ENCODE assay signal across 13 cellular contexts in the genomic region with DNA sequence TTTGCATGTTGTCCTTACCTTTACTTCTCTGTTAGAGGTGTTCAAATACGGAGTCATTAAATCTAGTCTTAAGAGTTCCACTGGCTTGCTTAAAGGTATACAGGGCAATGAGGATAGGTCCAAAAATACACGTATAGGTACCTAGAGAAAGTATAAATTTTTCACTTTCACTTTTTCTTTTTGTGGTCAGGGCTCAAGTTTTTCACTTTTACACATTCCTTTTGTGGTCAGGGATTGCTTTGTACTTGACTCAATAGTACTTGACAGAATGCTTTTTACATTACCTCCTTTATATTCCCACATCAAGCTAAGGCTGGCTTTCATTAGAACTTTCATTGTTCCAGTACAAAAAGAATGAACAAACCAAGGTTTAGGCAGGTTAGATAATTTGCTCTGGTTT. TPM values are rescaled to one million over a fixed set of nuclear protein-coding genes. Genes with fewer than 3 reads are reported as not detected.
DNase-seq lines count a peak whose midpoint lies in the region; ATAC-seq and TF ChIP-seq lines count a peak whose summit lies in the region.
"Had no signal": no experiment of that assay in that cellular context is flagged by ENCODE, and none has a peak within 500 bp of the region (broad histone marks: within the 10 kb centered on the region; RNA-seq: fewer than 3 reads in every experiment).

No MANE protein-coding gene starts in this region.

- H3K9me2 ChIP-seq in PC-9 (ENCODE audit: insufficient read depth): no peaks in the 10 kb centered on the region

- H4K91ac ChIP-seq in mesenchymal stem cell (ENCODE audit: low read length): no peak overlapping the region

- no peaks in the 10 kb centered on the region for H3K27me3 ChIP-seq in PC-9 (ENCODE audit: insufficient read depth, low read depth)
- H3K27me3 ChIP-seq in mesenchymal stem cell (ENCODE audit: control insufficient read depth in 1 of 2, insufficient read depth in 1 of 2, low read length in 2 of 2): no peaks in the 10 kb centered on the region

- no peaks in the 10 kb centered on the region for H3K27me3 Mint-ChIP-seq in central memory CD8-positive, alpha-beta T cell
- H3K27me3 Mint-ChIP-seq: progenitor cell of endocrine pancreas had no signal

- intact Hi-C loops in PC-9 (cut with micrococcal nuclease; ENCODE audit: unreplicated experiment): loop anchor here (5.0 kb wide), 1 partner anchor 228 kb away; no protein-coding TSS in a partner anchor

- H3K4ac ChIP-seq in mesenchymal stem cell (ENCODE audit: low read depth in 1 of 2, low read length in 2 of 2): no peak overlapping the region

- peaks cover 15% of the 10 kb centered on the region for H3K79me1 ChIP-seq in mesenchymal stem cell (replicated peaks; ENCODE audit: low read length, poor library complexity, severe bottlenecking)

- no peak overlapping the region for H3K4me3 ChIP-seq in AG10803 (ENCODE audit: low read length)
- H3K4me3 ChIP-seq in PC-9: no peak overlapping the region
- no peak overlapping the region for H3K4me3 ChIP-seq in mesenchymal stem cell (ENCODE audit: insufficient read depth in 1 of 2, low read depth in 1 of 2, low read length in 2 of 2)

- H3K4me3 Mint-ChIP-seq in central memory CD8-positive, alpha-beta T cell: no peak overlapping the region

- H3K4me1 ChIP-seq in PC-9 (replicated peaks; ENCODE audit: insufficient read depth) (no peaks in the 10 kb centered on the region), mesenchymal stem cell (ENCODE audit: control insufficient read depth, insufficient read depth, low read depth, low read length) (peaks cover 1% of the 10 kb centered on the region)

- no peak overlapping the region for H3K18ac ChIP-seq in mesenchymal stem cell (ENCODE audit: low read depth in 1 of 2, low read length in 2 of 2)

- no peak for TF ChIP-seq CTCF in AG10803 (conservative IDR thresholded peaks at IDR 0.05; ENCODE audit: low read length)
- TF ChIP-seq CTCF in PC-9 (conservative IDR thresholded peaks at IDR 0.05): no peak

- CTCF ChIA-PET in PC-9 (lab: Charles Lee): interaction anchor here (0.8 kb wide), 1 partner anchor 228 kb away, joined by 4 read pairs; no protein-coding TSS in a partner anchor

- H3K23ac ChIP-seq in mesenchymal stem cell (ENCODE audit: low read length in 2 of 2): no peak overlapping the region

- no TSS peak for BruUV-seq in PC-9 (replicated peaks; lab: Mats Ljungman, UMichigan)

- H2AK5ac ChIP-seq in mesenchymal stem cell (ENCODE audit: low read length, severe bottlenecking): no peak overlapping the region

- H3K27ac Mint-ChIP-seq in central memory CD8-positive, alpha-beta T cell (ENCODE audit: low read depth): peak overlapping the region; percentile 74

- H3K79me2 ChIP-seq in PC-9 (ENCODE audit: low read depth): no peaks in the 10 kb centered on the region

- H2BK15ac ChIP-seq in mesenchymal stem cell (ENCODE audit: low read depth, poor library complexity, severe bottlenecking): no peak overlapping the region

- H2AFZ ChIP-seq in PC-9 (no peak overlapping the region), mesenchymal stem cell (ENCODE audit: low read depth, low read length) (no peak overlapping the region)

- H3F3A ChIP-seq in PC-9 (ENCODE audit: insufficient read depth, low read depth): no peaks in the 10 kb centered on the region

- H2BK5ac ChIP-seq in mesenchymal stem cell (ENCODE audit: low read depth, low read length, poor library complexity, severe bottlenecking): no peak overlapping the region

- H4K20me1 ChIP-seq in PC-9 (ENCODE audit: insufficient read depth): no peaks in the 10 kb centered on the region

- no peak overlapping the region for H3K14ac ChIP-seq in mesenchymal stem cell (ENCODE audit: low read length in 2 of 2)

- DNase-seq in AG10803 (ENCODE audit: low read depth) (peak; percentile 21), PC-9 (no peak), mesenchymal stem cell (no peak), NCI-H1105 treated with DMSO at 0.1 percent for 48 hours (lab: John Stamatoyannopoulos, UW) (no peak)
- no peak for DNase-seq in central memory CD8-positive, alpha-beta T cell (ENCODE audit: low spot score in 2 of 2)
- no peak for DNase-seq in stimulated activated CD4-positive, alpha-beta T cell treated with anti-CD3 and anti-CD28 coated beads, Interleukin-15, amount 100 ng/mL, for 24 hours
- DNase-seq: NCI-H1048, NCI-H748 treated with DMSO at 0.1 percent for 48 hours, T-helper 1 cell, trophoblast cell had no signal

- peaks cover 33% of the 10 kb centered on the region for H3K36me3 Mint-ChIP-seq in central memory CD8-positive, alpha-beta T cell (ENCODE audit: insufficient read depth)

- H3K4me2 ChIP-seq in PC-9: no peak overlapping the region
- H3K4me2 ChIP-seq in mesenchymal stem cell (ENCODE audit: low read length, poor library complexity, severe bottlenecking): no peak overlapping the region

- H3K9me3 ChIP-seq in PC-9 (ENCODE audit: insufficient read depth, low read depth) (no peaks in the 10 kb centered on the region), mesenchymal stem cell (ENCODE audit: control insufficient read depth, low read length) (peaks cover 11% of the 10 kb centered on the region)

- H3K9me3 Mint-ChIP-seq in central memory CD8-positive, alpha-beta T cell: no peaks in the 10 kb centered on the region

- H3K27ac ChIP-seq in PC-9: no peak overlapping the region
- H3K27ac ChIP-seq in mesenchymal stem cell (ENCODE audit: low read length, poor library complexity, severe bottlenecking): no peak overlapping the region

- H2BK12ac ChIP-seq in mesenchymal stem cell (ENCODE audit: low read length in 2 of 2): no peak overlapping the region

- H3K36me3 ChIP-seq in PC-9 (ENCODE audit: low read depth): no peaks in the 10 kb centered on the region; the same call in 1 of the 2 replicates
- H3K36me3 ChIP-seq in mesenchymal stem cell (ENCODE audit: control insufficient read depth in 1 of 2, insufficient read depth in 2 of 2, low read depth in 1 of 2, low read length in 2 of 2): peaks cover 8 to 65% of the 10 kb centered on the region in 2 experiments

- no peak overlapping the region for H4K8ac ChIP-seq in mesenchymal stem cell (ENCODE audit: low read length)

- peaks cover 21% of the 10 kb centered on the region for H3K4me1 Mint-ChIP-seq in central memory CD8-positive, alpha-beta T cell

- no peak overlapping the region for H3K9ac ChIP-seq in mesenchymal stem cell (ENCODE audit: low read length)

- ATAC-seq in GM19025 (IDR thresholded peaks at IDR 0.05; ENCODE audit: low read depth, unreplicated experiment): peak; percentile 47
- peak; percentile 57 for ATAC-seq in HG03354 (IDR thresholded peaks at IDR 0.05; ENCODE audit: poor library complexity, severe bottlenecking, unreplicated experiment)
- ATAC-seq in central memory CD8-positive, alpha-beta T cell (replicated peaks; ENCODE audit: extremely low read depth, poor library complexity, severe bottlenecking): no peak

- no peak overlapping the region for H2BK120ac ChIP-seq in mesenchymal stem cell (ENCODE audit: low read depth, low read length)

- no CpG with 5 or more reads among the region's 2 CpGs for WGBS in mesenchymal stem cell

- POLR2A ChIA-PET in PC-9 (lab: Charles Lee; ENCODE audit: unreplicated experiment): interaction anchor here (0.6 kb wide), 1 partner anchor 42 kb away, joined by 5 read pairs; no protein-coding TSS in a partner anchor

RNA-seq across cellular contexts. Expression of a gene that starts 21.7 kb away (rescaled TPM):
- 29.1 and 40.4 TPM in 2 replicates for total RNA-seq in PC-9 (2021)
- polyA plus RNA-seq in mesenchymal stem cell (2013, experiment 1 of 2): 19.8 TPM
- polyA plus RNA-seq in mesenchymal stem cell (2013, experiment 2 of 2): 20.0 TPM

RNA-seq across cellular contexts. Expression of a gene that starts 45.0 kb away (rescaled TPM):
- total RNA-seq in PC-9 (2021): 8.4 and 9.0 TPM in 2 replicates
- polyA plus RNA-seq in mesenchymal stem cell (2013, experiment 1 of 2): 4.2 TPM
- 3.8 TPM for polyA plus RNA-seq in mesenchymal stem cell (2013, experiment 2 of 2)
